ENCODE assay signal across 8 cellular contexts in the genomic region with DNA sequence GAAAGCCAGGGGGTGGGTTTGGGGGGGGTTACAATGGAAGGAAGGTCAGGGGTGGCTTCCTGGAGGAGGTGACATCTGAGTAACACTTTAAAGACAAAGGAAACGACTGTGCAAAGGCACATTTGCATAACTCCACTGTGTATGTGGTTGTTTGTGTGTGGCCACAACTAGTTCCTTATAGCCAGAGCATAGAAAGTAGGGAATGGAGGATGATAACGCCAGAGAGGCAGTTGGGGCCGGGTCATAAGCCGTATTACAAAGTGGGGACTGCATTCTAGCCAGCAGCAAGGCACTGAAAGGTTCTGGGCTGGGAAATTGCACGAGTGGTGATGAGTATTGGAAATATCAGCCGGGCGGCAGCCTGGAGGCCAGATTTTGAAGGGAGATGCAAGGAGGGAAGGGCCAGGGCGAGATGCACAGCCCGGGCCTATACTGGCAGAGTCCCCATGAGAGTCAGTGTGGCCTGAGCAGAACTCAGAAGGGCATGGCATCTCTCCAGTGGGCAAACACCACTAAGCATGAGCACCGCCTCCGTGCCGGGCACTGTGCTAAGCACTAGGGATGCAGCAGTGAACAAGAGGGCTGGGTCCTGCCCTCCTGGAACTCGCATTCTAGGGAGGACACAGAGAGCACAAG. TPM values are rescaled to one million over a fixed set of nuclear protein-coding genes. Genes with fewer than 3 reads are reported as not detected.
DNase-seq lines count a peak whose midpoint lies in the region; ATAC-seq and TF ChIP-seq lines count a peak whose summit lies in the region.

No MANE protein-coding gene starts in this region.

- no peak overlapping the region for H2AK5ac ChIP-seq in trophoblast cell (ENCODE audit: low read length)

- H3K9ac ChIP-seq in mammary epithelial cell (ENCODE audit: insufficient read depth, low read length) (no peak overlapping the region), trophoblast cell (ENCODE audit: low read length) (no peak overlapping the region)

- H2BK120ac ChIP-seq in trophoblast cell (ENCODE audit: insufficient read depth, low read length, poor library complexity): no peak overlapping the region

- H3K4me1 ChIP-seq in mammary epithelial cell (ENCODE audit: insufficient read depth, low read length) (peaks cover 63% of the 10 kb centered on the region), trophoblast cell (ENCODE audit: control insufficient read depth in 1 of 2, insufficient read depth in 2 of 2, low read length in 2 of 2) (peaks cover 31 to 35% of the 10 kb centered on the region in 2 experiments)

- CTCF ChIA-PET in mammary epithelial cell (lab: Charles Lee; ENCODE audit: low non-redundant PET): no interaction called here

- in situ Hi-C loops in mammary epithelial cell (cut with MboI; ENCODE audit: low sequenced_read_pairs in 2 of 2) (no loop called here), brain microvascular endothelial cell (cut with HindIII; ENCODE audit: low pct_ligation_motif_present, low sequenced_read_pairs) (no loop called here)

- intact Hi-C loops in mammary epithelial cell (cut with micrococcal nuclease): loop anchor here (1.0 kb wide), 1 partner anchor 108 kb away; no protein-coding TSS in a partner anchor

- peak overlapping the region; percentile 13 for H4K91ac ChIP-seq in trophoblast cell (ENCODE audit: low read depth, low read length)

- no peaks in the 10 kb centered on the region for H3K9me3 ChIP-seq in mammary epithelial cell (replicated peaks; ENCODE audit: insufficient read depth, low read length)
- peaks cover 2% of the 10 kb centered on the region for H3K9me3 ChIP-seq in trophoblast cell (ENCODE audit: insufficient read depth, low read depth, low read length)

- H3K23ac ChIP-seq in trophoblast cell (ENCODE audit: low read length): no peak overlapping the region

- H2BK12ac ChIP-seq in trophoblast cell (ENCODE audit: low read length): no peak overlapping the region

- no peak overlapping the region for H4K8ac ChIP-seq in trophoblast cell (ENCODE audit: low read depth, low read length)

- BruUV-seq in mammary epithelial cell (replicated peaks; lab: Mats Ljungman, UMichigan): no TSS peak

- H2AFZ ChIP-seq in mammary epithelial cell (ENCODE audit: low read depth, low read length) (no peak overlapping the region), trophoblast cell (ENCODE audit: insufficient read depth, low read length, poor library complexity) (no peak overlapping the region)

- H3K14ac ChIP-seq in trophoblast cell (ENCODE audit: low read length): no peak overlapping the region

- dilution Hi-C loops in mammary epithelial cell (cut with HindIII; ENCODE audit: low sequenced_read_pairs): no loop called here

- H3K27ac ChIP-seq in mammary epithelial cell (ENCODE audit: insufficient read depth, low read depth, low read length) (peak overlapping the region; percentile 53), trophoblast cell (ENCODE audit: low read depth, low read length) (no peak overlapping the region), brain microvascular endothelial cell (no peak overlapping the region)

- no peak for TF ChIP-seq CTCF in mammary epithelial cell (conservative IDR thresholded peaks at IDR 0.05 in 1 of 2, IDR thresholded peaks at IDR 0.05 in 1 of 2; ENCODE audit: extremely low read depth in 1 of 2, insufficient read depth in 1 of 2, low read depth in 1 of 2, low read length in 2 of 2)
- TF ChIP-seq CTCF in brain microvascular endothelial cell (IDR thresholded peaks at IDR 0.05; ENCODE audit: low read depth, low read length, missing control alignments): no peak

- H3K4me3 ChIP-seq in mammary epithelial cell (replicated peaks in 1 of 3; ENCODE audit: insufficient read depth in 1 of 3, low read depth in 2 of 3, low read length in 3 of 3): no peak overlapping the region
- no peak overlapping the region for H3K4me3 ChIP-seq in trophoblast cell (ENCODE audit: low read depth, low read length)
- H3K4me3 ChIP-seq in brain microvascular endothelial cell (ENCODE audit: low read depth, low read length): no peak overlapping the region

- H3K18ac ChIP-seq in trophoblast cell (ENCODE audit: low read length): no peak overlapping the region

- H3K4me2 ChIP-seq in mammary epithelial cell (ENCODE audit: insufficient read depth, low read depth, low read length) (peak overlapping the region; percentile 31), trophoblast cell (ENCODE audit: low read length) (no peak overlapping the region)

- H4K20me1 ChIP-seq in mammary epithelial cell (ENCODE audit: insufficient read depth, low read length): no peaks in the 10 kb centered on the region

- 55% methylated on average over 11 of the region's 13 CpGs for WGBS in mammary epithelial cell (ENCODE audit: low coverage, missing lambda C conversion rate)
- no CpG with 5 or more reads among the region's 13 CpGs for WGBS in trophoblast cell (ENCODE audit: extremely low coverage, insufficient coverage, insufficient read length)

- peak; percentile 24 for DNase-seq in HT1080 (ENCODE audit: low read depth)
- DNase-seq in mammary epithelial cell: no peak
- no peak for DNase-seq in trophoblast cell
- DNase-seq in kidney glomerular epithelial cell (lab: John Stamatoyannopoulos, UW): no peak
- no peak for DNase-seq in brain microvascular endothelial cell
- DNase-seq in NCI-H1105 treated with DMSO at 0.1 percent for 48 hours (lab: John Stamatoyannopoulos, UW): no peak

- H3K27me3 ChIP-seq in mammary epithelial cell (ENCODE audit: insufficient read depth, low read length) (no peaks in the 10 kb centered on the region), trophoblast cell (ENCODE audit: insufficient read depth, low read length) (no peaks in the 10 kb centered on the region), brain microvascular endothelial cell (replicated peaks) (no peaks in the 10 kb centered on the region)

- peak; percentile 19 for ATAC-seq in GM19351 (IDR thresholded peaks at IDR 0.05; ENCODE audit: unreplicated experiment)
- ATAC-seq in GM21515 (IDR thresholded peaks at IDR 0.05; ENCODE audit: unreplicated experiment): no peak

- H3K36me3 ChIP-seq in mammary epithelial cell (ENCODE audit: insufficient read depth, low read length) (no peaks in the 10 kb centered on the region), trophoblast cell (ENCODE audit: control insufficient read depth in 1 of 2, insufficient read depth in 2 of 2, low read length in 2 of 2) (no peaks in the 10 kb centered on the region), brain microvascular endothelial cell (replicated peaks) (no peaks in the 10 kb centered on the region)

- peaks cover 13% of the 10 kb centered on the region for H3K79me1 ChIP-seq in trophoblast cell (ENCODE audit: low read length)

- H2BK5ac ChIP-seq in trophoblast cell (ENCODE audit: low read depth, low read length, poor library complexity): no peak overlapping the region

- no peak overlapping the region for H4K12ac ChIP-seq in trophoblast cell (ENCODE audit: low read depth, low read length)

- H3K4ac ChIP-seq in trophoblast cell (ENCODE audit: low read depth, low read length): no peak overlapping the region

- H3K79me2 ChIP-seq in mammary epithelial cell (ENCODE audit: insufficient read depth, low read length): no peaks in the 10 kb centered on the region
- peaks cover 2% of the 10 kb centered on the region for H3K79me2 ChIP-seq in trophoblast cell (ENCODE audit: control insufficient read depth, insufficient read depth, low read length, poor library complexity)

RNA-seq across cellular contexts. Expression of gene TK2, which starts 33.6 kb away (rescaled TPM):
- total RNA-seq in HT1080 (2014; rRNA removed; shearing (Covaris generic)): 9.7 and 10.5 TPM in 2 replicates
- 9.6 and 11.2 TPM in 2 replicates for polyA plus RNA-seq in HT1080 (2015; cell fraction: cytosol; rRNA removed)
- polyA plus RNA-seq in HT1080 (2015; cell fraction: nucleus; rRNA removed): 12.3 and 13.5 TPM in 2 replicates
- 10 to 100 TPM; 34.4 to 41.2 TPM for total RNA-seq in mammary epithelial cell
- polyA plus RNA-seq in mammary epithelial cell: 15.7 TPM
- polyA minus RNA-seq in mammary epithelial cell: 26.2 TPM
- 3.4 and 3.7 TPM in 2 replicates for polyA plus RNA-seq in trophoblast cell (2013)

RNA-seq across cellular contexts. Expression of gene CKLF, which starts 36.1 kb away (rescaled TPM):
- total RNA-seq in HT1080 (2014; rRNA removed; shearing (Covaris generic)): 78.1 and 100 TPM in 2 replicates
- 67.9 and 79.1 TPM in 2 replicates for polyA plus RNA-seq in HT1080 (2015; cell fraction: cytosol; rRNA removed)
- polyA plus RNA-seq in HT1080 (2015; cell fraction: nucleus; rRNA removed): 21.3 and 24.0 TPM in 2 replicates
- 10 to 100 TPM; 26.8 to 46.6 TPM for total RNA-seq in mammary epithelial cell
- polyA plus RNA-seq in mammary epithelial cell: 108 TPM
- polyA minus RNA-seq in mammary epithelial cell: 17.3 TPM
- 27.2 and 28.1 TPM in 2 replicates for polyA plus RNA-seq in trophoblast cell (2013)

RNA-seq across cellular contexts. Expression of gene CMTM1, which starts 49.9 kb away (rescaled TPM):
- 6.5 and 8.7 TPM in 2 replicates for total RNA-seq in HT1080 (2014; rRNA removed; shearing (Covaris generic))
- polyA plus RNA-seq in HT1080 (2015; cell fraction: cytosol; rRNA removed): 0.78 and 2.0 TPM in 2 replicates
- polyA plus RNA-seq in HT1080 (2015; cell fraction: nucleus; rRNA removed): 1.5 and 2.8 TPM in 2 replicates
- total RNA-seq in mammary epithelial cell: 1 to 10 TPM; 2.7 to 2.8 TPM
- polyA plus RNA-seq in mammary epithelial cell: 1.5 TPM
- not detected for polyA minus RNA-seq in mammary epithelial cell
- 1.4 TPM in 2 replicates for polyA plus RNA-seq in trophoblast cell (2013)
